Comparison of ENCODE assay signal across 1 cellular context in the genomic region with DNA sequence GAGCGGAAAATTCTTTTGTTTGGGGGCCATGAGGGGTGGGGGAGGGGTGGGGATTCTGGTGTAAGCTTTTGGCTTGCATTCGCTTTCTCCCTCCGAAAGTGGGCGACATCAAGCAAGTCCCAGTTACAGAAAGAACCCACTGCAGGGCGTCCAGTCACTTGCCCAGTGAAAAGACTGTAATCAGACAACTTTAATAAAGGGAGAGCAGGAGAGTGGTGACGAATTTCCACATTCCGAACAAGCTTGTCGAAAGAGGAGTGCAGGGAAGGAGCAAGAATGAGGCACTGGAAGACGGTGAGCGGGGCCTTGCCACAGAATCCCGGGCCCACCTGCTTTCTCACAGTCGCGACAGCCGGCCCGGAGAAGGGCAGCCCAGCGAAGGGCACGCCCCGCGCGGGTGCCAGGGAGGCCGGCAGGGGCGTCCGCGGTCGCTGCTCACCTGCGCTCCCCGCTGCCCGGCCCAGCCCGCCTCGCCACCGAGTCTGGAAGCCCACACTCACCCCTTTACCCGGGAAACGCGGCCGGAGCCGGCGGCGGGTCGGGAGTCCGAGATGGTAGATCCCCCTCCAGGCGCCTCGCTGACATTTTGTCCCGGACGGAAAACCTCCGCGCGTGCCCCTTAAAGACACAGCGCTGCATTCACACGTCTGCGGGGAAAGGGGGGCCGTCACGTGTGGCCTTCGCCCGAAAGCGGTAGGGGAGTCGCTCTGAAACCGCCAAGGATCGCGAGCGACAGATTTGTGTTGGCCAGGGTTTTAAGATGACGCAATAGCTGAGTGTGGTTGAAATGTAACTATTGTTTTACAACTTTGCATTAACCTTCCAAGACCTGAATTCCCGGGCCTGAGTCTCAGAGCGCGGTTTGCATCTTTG.
TF ChIP-seq lines count a peak whose summit lies in the region.

A gene with protein sequence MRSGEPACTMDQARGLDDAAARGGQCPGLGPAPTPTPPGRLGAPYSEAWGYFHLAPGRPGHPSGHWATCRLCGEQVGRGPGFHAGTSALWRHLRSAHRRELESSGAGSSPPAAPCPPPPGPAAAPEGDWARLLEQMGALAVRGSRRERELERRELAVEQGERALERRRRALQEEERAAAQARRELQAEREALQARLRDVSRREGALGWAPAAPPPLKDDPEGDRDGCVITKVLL (minus strand): TSS at position 675 of the 873 bp plus-strand sequence. CDS start 9,407 bp downstream, outside the sequence.

TF ChIP-seq in HCT116, 20 proteins besides CTCF, POLR2A, EP300 and RAD21 (continued from another document):
- TF ChIP-seq, protein P1, sequence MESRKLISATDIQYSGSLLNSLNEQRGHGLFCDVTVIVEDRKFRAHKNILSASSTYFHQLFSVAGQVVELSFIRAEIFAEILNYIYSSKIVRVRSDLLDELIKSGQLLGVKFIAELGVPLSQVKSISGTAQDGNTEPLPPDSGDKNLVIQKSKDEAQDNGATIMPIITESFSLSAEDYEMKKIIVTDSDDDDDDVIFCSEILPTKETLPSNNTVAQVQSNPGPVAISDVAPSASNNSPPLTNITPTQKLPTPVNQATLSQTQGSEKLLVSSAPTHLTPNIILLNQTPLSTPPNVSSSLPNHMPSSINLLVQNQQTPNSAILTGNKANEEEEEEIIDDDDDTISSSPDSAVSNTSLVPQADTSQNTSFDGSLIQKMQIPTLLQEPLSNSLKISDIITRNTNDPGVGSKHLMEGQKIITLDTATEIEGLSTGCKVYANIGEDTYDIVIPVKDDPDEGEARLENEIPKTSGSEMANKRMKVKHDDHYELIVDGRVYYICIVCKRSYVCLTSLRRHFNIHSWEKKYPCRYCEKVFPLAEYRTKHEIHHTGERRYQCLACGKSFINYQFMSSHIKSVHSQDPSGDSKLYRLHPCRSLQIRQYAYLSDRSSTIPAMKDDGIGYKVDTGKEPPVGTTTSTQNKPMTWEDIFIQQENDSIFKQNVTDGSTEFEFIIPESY (IDR thresholded peaks at IDR 0.05; ENCODE audit: extremely low read depth, insufficient replicate concordance, low read length), result no peak
- TF ChIP-seq EGR1 (IDR thresholded peaks at IDR 0.05; ENCODE audit: low read depth), result 0 out of 2 replicates have a peak, but pooled peaks have one; percentile 9
- no peak for TF ChIP-seq EZH2 (IDR thresholded peaks at IDR 0.05)
- peak; percentile 14 for TF ChIP-seq SP1 (IDR thresholded peaks at IDR 0.05; ENCODE audit: low read depth)
- TF ChIP-seq, protein P2, sequence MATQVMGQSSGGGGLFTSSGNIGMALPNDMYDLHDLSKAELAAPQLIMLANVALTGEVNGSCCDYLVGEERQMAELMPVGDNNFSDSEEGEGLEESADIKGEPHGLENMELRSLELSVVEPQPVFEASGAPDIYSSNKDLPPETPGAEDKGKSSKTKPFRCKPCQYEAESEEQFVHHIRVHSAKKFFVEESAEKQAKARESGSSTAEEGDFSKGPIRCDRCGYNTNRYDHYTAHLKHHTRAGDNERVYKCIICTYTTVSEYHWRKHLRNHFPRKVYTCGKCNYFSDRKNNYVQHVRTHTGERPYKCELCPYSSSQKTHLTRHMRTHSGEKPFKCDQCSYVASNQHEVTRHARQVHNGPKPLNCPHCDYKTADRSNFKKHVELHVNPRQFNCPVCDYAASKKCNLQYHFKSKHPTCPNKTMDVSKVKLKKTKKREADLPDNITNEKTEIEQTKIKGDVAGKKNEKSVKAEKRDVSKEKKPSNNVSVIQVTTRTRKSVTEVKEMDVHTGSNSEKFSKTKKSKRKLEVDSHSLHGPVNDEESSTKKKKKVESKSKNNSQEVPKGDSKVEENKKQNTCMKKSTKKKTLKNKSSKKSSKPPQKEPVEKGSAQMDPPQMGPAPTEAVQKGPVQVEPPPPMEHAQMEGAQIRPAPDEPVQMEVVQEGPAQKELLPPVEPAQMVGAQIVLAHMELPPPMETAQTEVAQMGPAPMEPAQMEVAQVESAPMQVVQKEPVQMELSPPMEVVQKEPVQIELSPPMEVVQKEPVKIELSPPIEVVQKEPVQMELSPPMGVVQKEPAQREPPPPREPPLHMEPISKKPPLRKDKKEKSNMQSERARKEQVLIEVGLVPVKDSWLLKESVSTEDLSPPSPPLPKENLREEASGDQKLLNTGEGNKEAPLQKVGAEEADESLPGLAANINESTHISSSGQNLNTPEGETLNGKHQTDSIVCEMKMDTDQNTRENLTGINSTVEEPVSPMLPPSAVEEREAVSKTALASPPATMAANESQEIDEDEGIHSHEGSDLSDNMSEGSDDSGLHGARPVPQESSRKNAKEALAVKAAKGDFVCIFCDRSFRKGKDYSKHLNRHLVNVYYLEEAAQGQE (IDR thresholded peaks at IDR 0.05; ENCODE audit: low read depth), result no peak
- TF ChIP-seq SRF (IDR thresholded peaks at IDR 0.05; ENCODE audit: low read depth), result no peak
